In the genomic region with DNA sequence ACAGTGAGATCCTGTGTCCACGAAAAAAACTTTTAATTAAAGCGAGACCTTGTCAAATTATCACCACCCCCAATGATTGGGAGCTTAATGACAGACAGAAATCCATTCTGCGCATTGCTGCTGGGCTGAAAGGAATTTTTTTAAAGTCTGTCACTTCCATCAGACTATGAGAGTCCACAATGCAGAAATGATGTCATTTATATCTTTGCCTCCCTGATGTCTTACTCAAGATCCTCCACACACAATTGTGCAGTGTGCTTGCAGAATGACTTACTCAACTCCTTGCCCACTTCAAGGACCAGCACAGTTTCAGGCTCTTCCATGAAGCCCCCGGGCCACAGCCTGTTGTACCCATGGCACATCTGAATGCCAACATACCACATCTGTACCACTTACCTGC, we compare ENCODE assay signal across 17 cellular contexts. TPM values are rescaled to one million over a fixed set of nuclear protein-coding genes. Genes with fewer than 3 reads are reported as not detected.
DNase-seq lines count a peak whose midpoint lies in the region; ATAC-seq, FAIRE-seq and TF ChIP-seq lines count a peak whose summit lies in the region.
"Had no signal": no experiment of that assay in that cellular context is flagged by ENCODE, and none has a peak within 500 bp of the region (broad histone marks: within the 10 kb centered on the region; RNA-seq: fewer than 3 reads in every experiment).

No MANE protein-coding gene starts in this region.

- POLR2A ChIA-PET in HepG2 (lab: Yijun Ruan, JAX): no interaction called here

- no peaks in the 10 kb centered on the region for H4K20me1 ChIP-seq in HepG2 (ENCODE audit: insufficient read depth, low read length)
- H4K20me1 ChIP-seq: BLaER1 treated with 17β-estradiol and CSF1 and Interleukin-3, amounts not matched to agents 10 nM and 100 nM had no signal

- DNase-seq in HepG2 (ENCODE audit: low spot score): no peak
- DNase-seq in right lobe of liver: no peak
- DNase-seq in amniotic epithelial cell (ENCODE audit: low read depth): peak; percentile 16
- DNase-seq in type B pancreatic cell (ENCODE audit: extremely low spot score, unreplicated experiment): no peak
- DNase-seq in GM03348 (ENCODE audit: low spot score): no peak
- DNase-seq in T-helper 2 cell treated with Interferon-gamma antibody and Interleukin-4, amounts not matched to agents 5 μg/mL and 100 μg/mL, for 36 hours (ENCODE audit: low spot score): no peak
- DNase-seq: Calu3; CD8-positive, alpha-beta T cell; DMS79 treated with DMSO at 0.1 percent for 48 hours; HFFc6 had no signal

- H3K4me1 ChIP-seq in HepG2 (ENCODE audit: insufficient read depth, low read length) (peaks cover 17% of the 10 kb centered on the region), right lobe of liver (no peaks in the 10 kb centered on the region)
- H3K4me1 ChIP-seq: HAP-1 had no signal

- H3K9me3 ChIP-seq in HepG2 (ENCODE audit: low read length): no peaks in the 10 kb centered on the region
- H3K9me3 ChIP-seq in right lobe of liver: no peaks in the 10 kb centered on the region
- H3K9me3 ChIP-seq: BLaER1 treated with 17β-estradiol and CSF1 and Interleukin-3, amounts not matched to agents 10 nM and 100 nM; HAP-1 had no signal

- no peaks in the 10 kb centered on the region for H3K9me3 Mint-ChIP-seq in type B pancreatic cell
- H3K9me3 Mint-ChIP-seq in T-helper 2 cell treated with Interferon-gamma antibody and Interleukin-4, amounts not matched to agents 5 μg/mL and 100 μg/mL, for 36 hours: no peaks in the 10 kb centered on the region
- H3K9me3 Mint-ChIP-seq: CD8-positive, alpha-beta T cell; HFFc6 had no signal

- TF ChIP-seq CTCF in HepG2 (CRISPR knock-in tag; IDR thresholded peaks at IDR 0.05) (no peak), right lobe of liver (IDR thresholded peaks at IDR 0.05) (no peak), type B pancreatic cell (conservative IDR thresholded peaks at IDR 0.05) (no peak)

- no peak overlapping the region for H3K27ac ChIP-seq in HepG2 (ENCODE audit: extremely low read length, insufficient read depth, low read length)
- no peak overlapping the region for H3K27ac ChIP-seq in right lobe of liver
- H3K27ac ChIP-seq: BLaER1 treated with 17β-estradiol and CSF1 and Interleukin-3, amounts not matched to agents 10 nM and 100 nM had no signal

- H3K36me3 ChIP-seq in HepG2 (replicated peaks in 1 of 2; ENCODE audit: control insufficient read depth in 1 of 2, insufficient read depth in 2 of 2, low read length in 2 of 2) (no peaks in the 10 kb centered on the region), right lobe of liver (peaks cover 0 to 68% (median 14%) of the 10 kb centered on the region in 4 donors)
- H3K36me3 ChIP-seq: BLaER1 treated with 17β-estradiol and CSF1 and Interleukin-3, amounts not matched to agents 10 nM and 100 nM; HAP-1 had no signal

- CTCF ChIA-PET in HepG2 (lab: Yijun Ruan, JAX; ENCODE audit: low intra/inter-chr PET ratio, low total read pairs): no interaction called here

- ATAC-seq in HepG2 (no peak), right lobe of liver (no peak), esophagus mucosa (peak; percentile 15), HG02973 (IDR thresholded peaks at IDR 0.05; ENCODE audit: unreplicated experiment) (no peak)
- ATAC-seq: CD8-positive, alpha-beta T cell had no signal

- TF ChIP-seq POLR2A in HepG2 (IDR thresholded peaks at IDR 0.05; ENCODE audit: insufficient read depth in 1 of 2, low read depth in 2 of 2, low read length in 2 of 2) (no peak), right lobe of liver (IDR thresholded peaks at IDR 0.05) (no peak)

- 60% methylated on average over 4 of the region's 4 CpGs for WGBS in HepG2 (ENCODE audit: low lambda C conversion rate)
- WGBS in right lobe of liver (ENCODE audit: insufficient coverage, low coverage, low lambda C conversion rate, missing lambda C conversion rate): 72% methylated on average over 3 of the region's 4 CpGs

- no peaks in the 10 kb centered on the region for H3K79me2 ChIP-seq in HepG2 (ENCODE audit: insufficient read depth, low read length)

- H3K27me3 ChIP-seq in HepG2 (ENCODE audit: control insufficient read depth in 1 of 2, insufficient read depth in 2 of 2, low read length in 2 of 2): no peaks in the 10 kb centered on the region
- H3K27me3 ChIP-seq in right lobe of liver: no peaks in the 10 kb centered on the region
- H3K27me3 ChIP-seq: BLaER1 treated with 17β-estradiol and CSF1 and Interleukin-3, amounts not matched to agents 10 nM and 100 nM had no signal

- no peak overlapping the region for H3K9ac ChIP-seq in HepG2 (ENCODE audit: insufficient read depth, low read depth, low read length)
- H3K9ac ChIP-seq: BLaER1 treated with 17β-estradiol and CSF1 and Interleukin-3, amounts not matched to agents 10 nM and 100 nM had no signal

- no peak overlapping the region for H3K4me3 ChIP-seq in HepG2 (replicated peaks in 1 of 3; ENCODE audit: insufficient read depth in 1 of 3, low read depth in 2 of 3, low read length in 3 of 3)
- H3K4me3 ChIP-seq in right lobe of liver: no peak overlapping the region
- H3K4me3 ChIP-seq: BLaER1 treated with 17β-estradiol and CSF1 and Interleukin-3, amounts not matched to agents 10 nM and 100 nM; HAP-1 had no signal

- TF ChIP-seq RAD21 in HepG2 (CRISPR knock-in tag; IDR thresholded peaks at IDR 0.05): no peak

- H3K27me3 Mint-ChIP-seq in type B pancreatic cell: no peaks in the 10 kb centered on the region
- no peaks in the 10 kb centered on the region for H3K27me3 Mint-ChIP-seq in T-helper 2 cell treated with Interferon-gamma antibody and Interleukin-4, amounts not matched to agents 5 μg/mL and 100 μg/mL, for 36 hours (ENCODE audit: low read depth)
- H3K27me3 Mint-ChIP-seq: B cell had no signal

- BruUV-seq in HepG2 (replicated peaks; lab: Mats Ljungman, UMichigan): no TSS peak

- peaks cover 4% of the 10 kb centered on the region for H3K4me1 Mint-ChIP-seq in type B pancreatic cell (ENCODE audit: unreplicated experiment)
- H3K4me1 Mint-ChIP-seq in T-helper 2 cell treated with Interferon-gamma antibody and Interleukin-4, amounts not matched to agents 5 μg/mL and 100 μg/mL, for 36 hours (ENCODE audit: low read depth): no peaks in the 10 kb centered on the region
- H3K4me1 Mint-ChIP-seq: B cell had no signal

- TF ChIP-seq EP300 in HepG2 (IDR thresholded peaks at IDR 0.05; ENCODE audit: low read depth in 2 of 2, low read length in 2 of 2) (no peak), HepG2 (CRISPR knock-in tag; IDR thresholded peaks at IDR 0.05; ENCODE audit: borderline replicate concordance) (no peak)

- no peak overlapping the region for H3K4me3 Mint-ChIP-seq in type B pancreatic cell
- H3K4me3 Mint-ChIP-seq in T-helper 2 cell treated with Interferon-gamma antibody and Interleukin-4, amounts not matched to agents 5 μg/mL and 100 μg/mL, for 36 hours: no peak overlapping the region
- H3K4me3 Mint-ChIP-seq: B cell; CD8-positive, alpha-beta T cell; HFFc6 had no signal

- peak overlapping the region; percentile 62 for H3K27ac Mint-ChIP-seq in type B pancreatic cell
- H3K27ac Mint-ChIP-seq in T-helper 2 cell treated with Interferon-gamma antibody and Interleukin-4, amounts not matched to agents 5 μg/mL and 100 μg/mL, for 36 hours: no peak overlapping the region
- H3K27ac Mint-ChIP-seq: B cell; CD8-positive, alpha-beta T cell; HFFc6 had no signal

- no peak overlapping the region for H3K4me2 ChIP-seq in HepG2 (ENCODE audit: low read depth, low read length)
- H3K4me2 ChIP-seq: BLaER1 treated with 17β-estradiol and CSF1 and Interleukin-3, amounts not matched to agents 10 nM and 100 nM had no signal

- intact Hi-C loops in HepG2 (cut with micrococcal nuclease; ENCODE audit: unreplicated experiment) (no loop called here), right lobe of liver (cut with DNase I) (no loop called here)

- FAIRE-seq in HepG2 (lab: Jason Lieb, UNC): no peak
- FAIRE-seq: GM12891, GM19239 had no signal

- no peak overlapping the region for H2AFZ ChIP-seq in HepG2 (ENCODE audit: low read length)

- in situ Hi-C loops in HepG2 (cut with HindIII; ENCODE audit: extremely low pct_ligation_motif_present, low pct_unique_long_range_greater_than_20kb): no loop called here

- H3K36me3 Mint-ChIP-seq in type B pancreatic cell: no peaks in the 10 kb centered on the region
- no peaks in the 10 kb centered on the region for H3K36me3 Mint-ChIP-seq in T-helper 2 cell treated with Interferon-gamma antibody and Interleukin-4, amounts not matched to agents 5 μg/mL and 100 μg/mL, for 36 hours (ENCODE audit: low read depth)
- H3K36me3 Mint-ChIP-seq: CD8-positive, alpha-beta T cell had no signal

RNA-seq across cellular contexts. Expression of gene GPLD1, which starts 41.0 kb away (rescaled TPM):
- 6.4 and 7.6 TPM in 2 replicates for total RNA-seq in HepG2 (2016; rRNA removed; fragmentation: Illumina TruSeq; extraction: Trizol)
- 3.5 and 3.6 TPM in 2 replicates for total RNA-seq in HepG2 (2016; cell fraction: cytosol; rRNA removed; fragmentation: Illumina TruSeq; extraction: Trizol; ENCODE audit: low read depth)
- total RNA-seq in HepG2 (2016; cell fraction: insoluble cytoplasmic fraction; rRNA removed; fragmentation: Illumina TruSeq; extraction: Trizol): 5.4 and 8.3 TPM in 2 replicates
- total RNA-seq in HepG2 (2016; cell fraction: membrane; rRNA removed; fragmentation: Illumina TruSeq; extraction: Trizol): 4.6 and 4.9 TPM in 2 replicates
- 9.4 and 10.7 TPM in 2 replicates for total RNA-seq in HepG2 (2016; cell fraction: nucleus; rRNA removed; fragmentation: Illumina TruSeq; extraction: Trizol)
- 6.0 and 6.2 TPM in 2 replicates for polyA plus RNA-seq in HepG2 (2011; rRNA removed)
- 3.5 and 3.6 TPM in 2 replicates for polyA plus RNA-seq in HepG2 (2011; cell fraction: cytosol; rRNA removed)
- 7.3 and 8.6 TPM in 2 replicates for polyA plus RNA-seq in HepG2 (2011; cell fraction: nucleus; rRNA removed)
- polyA plus RNA-seq in HepG2 (2012): 3.0 and 3.6 TPM in 2 replicates
- 0.34 and 0.76 TPM in 2 replicates for polyA plus RNA-seq in HepG2 (2016; cell fraction: cytosol; fragmentation: Illumina TruSeq; extraction: Trizol; ENCODE audit: low read depth)
- polyA plus RNA-seq in HepG2 (2016; cell fraction: insoluble cytoplasmic fraction; fragmentation: Illumina TruSeq; extraction: Trizol; ENCODE audit: low read depth): 3.1 TPM in 2 replicates
- polyA plus RNA-seq in HepG2 (2016; cell fraction: membrane; fragmentation: Illumina TruSeq; extraction: Trizol; ENCODE audit: low read depth): 1.2 and 1.5 TPM in 2 replicates
- 9.6 and 10.3 TPM in 2 replicates for polyA plus RNA-seq in HepG2 (2016; cell fraction: nucleus; fragmentation: Illumina TruSeq; extraction: Trizol; ENCODE audit: insufficient read depth, low read depth)
- 3.0 and 11.6 TPM in 2 replicates for polyA minus RNA-seq in HepG2 (2011; rRNA and poly(A)+ RNA removed; ENCODE audit: low replicate concordance)
- polyA minus RNA-seq in HepG2 (2011; cell fraction: cytosol; rRNA and poly(A)+ RNA removed): 3.7 and 5.0 TPM in 2 replicates
- 11.5 and 11.8 TPM in 2 replicates for polyA minus RNA-seq in HepG2 (2011; cell fraction: nucleus; rRNA and poly(A)+ RNA removed)
- 10 to 100 TPM; 19.9 to 53.0 (median 38.9) TPM for total RNA-seq in right lobe of liver
- 1.4 TPM for total RNA-seq in esophagus mucosa
- 1.2 and 3.8 TPM in 2 replicates for total RNA-seq in type B pancreatic cell (ENCODE audit: low replicate concordance)

RNA-seq across cellular contexts. Expression of gene MRS2, which starts 45.7 kb away (rescaled TPM):
- total RNA-seq in HepG2 (2016; rRNA removed; fragmentation: Illumina TruSeq; extraction: Trizol): 83.8 and 90.2 TPM in 2 replicates
- total RNA-seq in HepG2 (2016; cell fraction: cytosol; rRNA removed; fragmentation: Illumina TruSeq; extraction: Trizol; ENCODE audit: low read depth): 24.9 and 25.3 TPM in 2 replicates
- 83.6 and 84.1 TPM in 2 replicates for total RNA-seq in HepG2 (2016; cell fraction: insoluble cytoplasmic fraction; rRNA removed; fragmentation: Illumina TruSeq; extraction: Trizol)
- 55.9 and 57.0 TPM in 2 replicates for total RNA-seq in HepG2 (2016; cell fraction: membrane; rRNA removed; fragmentation: Illumina TruSeq; extraction: Trizol)
- 67.1 and 77.0 TPM in 2 replicates for total RNA-seq in HepG2 (2016; cell fraction: nucleus; rRNA removed; fragmentation: Illumina TruSeq; extraction: Trizol)
- 22.0 and 31.1 TPM in 2 replicates for polyA plus RNA-seq in HepG2 (2011; rRNA removed)
- 20.5 and 21.1 TPM in 2 replicates for polyA plus RNA-seq in HepG2 (2011; cell fraction: cytosol; rRNA removed)
- 31.6 and 35.0 TPM in 2 replicates for polyA plus RNA-seq in HepG2 (2011; cell fraction: nucleus; rRNA removed)
- 25.2 and 37.6 TPM in 2 replicates for polyA plus RNA-seq in HepG2 (2012)
- 12.3 and 19.0 TPM in 2 replicates for polyA plus RNA-seq in HepG2 (2016; cell fraction: cytosol; fragmentation: Illumina TruSeq; extraction: Trizol; ENCODE audit: low read depth)
- 74.2 and 76.1 TPM in 2 replicates for polyA plus RNA-seq in HepG2 (2016; cell fraction: insoluble cytoplasmic fraction; fragmentation: Illumina TruSeq; extraction: Trizol; ENCODE audit: low read depth)
- 32.7 and 42.2 TPM in 2 replicates for polyA plus RNA-seq in HepG2 (2016; cell fraction: membrane; fragmentation: Illumina TruSeq; extraction: Trizol; ENCODE audit: low read depth)
- polyA plus RNA-seq in HepG2 (2016; cell fraction: nucleus; fragmentation: Illumina TruSeq; extraction: Trizol; ENCODE audit: insufficient read depth, low read depth): 92.0 and 106 TPM in 2 replicates
- 16.3 and 37.2 TPM in 2 replicates for polyA minus RNA-seq in HepG2 (2011; rRNA and poly(A)+ RNA removed; ENCODE audit: low replicate concordance)
- 29.2 and 31.6 TPM in 2 replicates for polyA minus RNA-seq in HepG2 (2011; cell fraction: cytosol; rRNA and poly(A)+ RNA removed)
- polyA minus RNA-seq in HepG2 (2011; cell fraction: nucleus; rRNA and poly(A)+ RNA removed): 41.7 and 50.5 TPM in 2 replicates
- total RNA-seq in right lobe of liver: 10 to 100 TPM; 11.1 to 16.4 (median 13.1) TPM
- 15.2 TPM for total RNA-seq in esophagus mucosa
- total RNA-seq in type B pancreatic cell (ENCODE audit: low replicate concordance): 32.1 and 43.2 TPM in 2 replicates

RNA-seq across cellular contexts. Expression of gene ALDH5A1, which starts 46.4 kb away (rescaled TPM):
- 27.6 and 32.5 TPM in 2 replicates for total RNA-seq in HepG2 (2016; rRNA removed; fragmentation: Illumina TruSeq; extraction: Trizol)
- 12.0 and 12.4 TPM in 2 replicates for total RNA-seq in HepG2 (2016; cell fraction: cytosol; rRNA removed; fragmentation: Illumina TruSeq; extraction: Trizol; ENCODE audit: low read depth)
- total RNA-seq in HepG2 (2016; cell fraction: insoluble cytoplasmic fraction; rRNA removed; fragmentation: Illumina TruSeq; extraction: Trizol): 26.7 and 32.6 TPM in 2 replicates
- total RNA-seq in HepG2 (2016; cell fraction: membrane; rRNA removed; fragmentation: Illumina TruSeq; extraction: Trizol): 12.3 and 14.1 TPM in 2 replicates
- total RNA-seq in HepG2 (2016; cell fraction: nucleus; rRNA removed; fragmentation: Illumina TruSeq; extraction: Trizol): 25.2 and 33.4 TPM in 2 replicates
- polyA plus RNA-seq in HepG2 (2011; rRNA removed): 12.7 and 12.8 TPM in 2 replicates
- 7.6 and 9.9 TPM in 2 replicates for polyA plus RNA-seq in HepG2 (2011; cell fraction: cytosol; rRNA removed)
- 8.3 and 9.4 TPM in 2 replicates for polyA plus RNA-seq in HepG2 (2011; cell fraction: nucleus; rRNA removed)
- 13.6 and 17.2 TPM in 2 replicates for polyA plus RNA-seq in HepG2 (2012)
- 1.6 and 1.9 TPM in 2 replicates for polyA plus RNA-seq in HepG2 (2016; cell fraction: cytosol; fragmentation: Illumina TruSeq; extraction: Trizol; ENCODE audit: low read depth)
- 32.3 and 36.6 TPM in 2 replicates for polyA plus RNA-seq in HepG2 (2016; cell fraction: insoluble cytoplasmic fraction; fragmentation: Illumina TruSeq; extraction: Trizol; ENCODE audit: low read depth)
- polyA plus RNA-seq in HepG2 (2016; cell fraction: membrane; fragmentation: Illumina TruSeq; extraction: Trizol; ENCODE audit: low read depth): 5.4 and 6.1 TPM in 2 replicates
- polyA plus RNA-seq in HepG2 (2016; cell fraction: nucleus; fragmentation: Illumina TruSeq; extraction: Trizol; ENCODE audit: insufficient read depth, low read depth): 41.8 and 43.5 TPM in 2 replicates
- 12.3 and 17.3 TPM in 2 replicates for polyA minus RNA-seq in HepG2 (2011; rRNA and poly(A)+ RNA removed; ENCODE audit: low replicate concordance)
- polyA minus RNA-seq in HepG2 (2011; cell fraction: cytosol; rRNA and poly(A)+ RNA removed): 18.7 and 20.1 TPM in 2 replicates
- 11.3 and 17.3 TPM in 2 replicates for polyA minus RNA-seq in HepG2 (2011; cell fraction: nucleus; rRNA and poly(A)+ RNA removed)
- 10 to 100 TPM; 24.2 to 71.0 (median 47.2) TPM for total RNA-seq in right lobe of liver
- 13.4 TPM for total RNA-seq in esophagus mucosa
- 9.6 and 14.7 TPM in 2 replicates for total RNA-seq in type B pancreatic cell (ENCODE audit: low replicate concordance)
